ENCODE assay signal across 1 cellular context in genomic region chr7:38321050-38321449, GRCh38.
TF ChIP-seq lines count a peak whose summit lies in the region.

No MANE protein-coding gene starts in this region.

TF ChIP-seq in SK-N-SH, 30 proteins besides CTCF, POLR2A, EP300 and RAD21 (continued from another document):
- TF ChIP-seq REST (IDR thresholded peaks at IDR 0.05; ENCODE audit: low read depth, low read length) = no peak
